In the genomic region with DNA sequence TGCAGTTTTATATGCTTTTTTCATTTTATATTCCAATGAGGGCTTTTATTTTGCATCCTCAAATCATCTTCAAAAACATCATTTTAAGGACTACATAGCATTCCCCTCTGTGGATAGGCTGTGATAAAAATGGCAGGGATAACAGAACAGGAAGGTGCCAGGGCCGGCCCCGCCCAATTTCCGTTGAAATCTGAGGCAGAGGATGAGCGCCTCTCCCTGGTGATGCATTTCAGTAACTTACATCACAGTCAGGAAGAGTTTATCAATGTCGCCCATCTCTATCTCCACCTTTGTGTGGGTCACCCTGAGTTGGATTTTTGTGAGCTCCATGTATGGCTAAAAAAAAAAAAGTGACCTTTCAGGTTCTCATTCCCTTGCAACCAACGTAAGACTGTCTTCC, we compare ENCODE assay signal across 1 cellular context.
TF ChIP-seq lines count a peak whose summit lies in the region.

No MANE protein-coding gene starts in this region.

TF ChIP-seq in GM23338, 12 proteins besides CTCF, POLR2A, EP300 and RAD21:
- TF ChIP-seq JUNB (IDR thresholded peaks at IDR 0.05; ENCODE audit: unreplicated experiment), result no peak
- no peak for TF ChIP-seq NANOG (IDR thresholded peaks at IDR 0.05; ENCODE audit: borderline replicate concordance)
- TF ChIP-seq, protein P1, sequence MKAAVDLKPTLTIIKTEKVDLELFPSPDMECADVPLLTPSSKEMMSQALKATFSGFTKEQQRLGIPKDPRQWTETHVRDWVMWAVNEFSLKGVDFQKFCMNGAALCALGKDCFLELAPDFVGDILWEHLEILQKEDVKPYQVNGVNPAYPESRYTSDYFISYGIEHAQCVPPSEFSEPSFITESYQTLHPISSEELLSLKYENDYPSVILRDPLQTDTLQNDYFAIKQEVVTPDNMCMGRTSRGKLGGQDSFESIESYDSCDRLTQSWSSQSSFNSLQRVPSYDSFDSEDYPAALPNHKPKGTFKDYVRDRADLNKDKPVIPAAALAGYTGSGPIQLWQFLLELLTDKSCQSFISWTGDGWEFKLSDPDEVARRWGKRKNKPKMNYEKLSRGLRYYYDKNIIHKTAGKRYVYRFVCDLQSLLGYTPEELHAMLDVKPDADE (IDR thresholded peaks at IDR 0.05), result no peak
- TF ChIP-seq POLR2AphosphoS5 (IDR thresholded peaks at IDR 0.05; ENCODE audit: low read depth), result no peak
- no peak for TF ChIP-seq EZH2 (IDR thresholded peaks at IDR 0.05; ENCODE audit: low read depth, unreplicated experiment)
- TF ChIP-seq, protein P2, sequence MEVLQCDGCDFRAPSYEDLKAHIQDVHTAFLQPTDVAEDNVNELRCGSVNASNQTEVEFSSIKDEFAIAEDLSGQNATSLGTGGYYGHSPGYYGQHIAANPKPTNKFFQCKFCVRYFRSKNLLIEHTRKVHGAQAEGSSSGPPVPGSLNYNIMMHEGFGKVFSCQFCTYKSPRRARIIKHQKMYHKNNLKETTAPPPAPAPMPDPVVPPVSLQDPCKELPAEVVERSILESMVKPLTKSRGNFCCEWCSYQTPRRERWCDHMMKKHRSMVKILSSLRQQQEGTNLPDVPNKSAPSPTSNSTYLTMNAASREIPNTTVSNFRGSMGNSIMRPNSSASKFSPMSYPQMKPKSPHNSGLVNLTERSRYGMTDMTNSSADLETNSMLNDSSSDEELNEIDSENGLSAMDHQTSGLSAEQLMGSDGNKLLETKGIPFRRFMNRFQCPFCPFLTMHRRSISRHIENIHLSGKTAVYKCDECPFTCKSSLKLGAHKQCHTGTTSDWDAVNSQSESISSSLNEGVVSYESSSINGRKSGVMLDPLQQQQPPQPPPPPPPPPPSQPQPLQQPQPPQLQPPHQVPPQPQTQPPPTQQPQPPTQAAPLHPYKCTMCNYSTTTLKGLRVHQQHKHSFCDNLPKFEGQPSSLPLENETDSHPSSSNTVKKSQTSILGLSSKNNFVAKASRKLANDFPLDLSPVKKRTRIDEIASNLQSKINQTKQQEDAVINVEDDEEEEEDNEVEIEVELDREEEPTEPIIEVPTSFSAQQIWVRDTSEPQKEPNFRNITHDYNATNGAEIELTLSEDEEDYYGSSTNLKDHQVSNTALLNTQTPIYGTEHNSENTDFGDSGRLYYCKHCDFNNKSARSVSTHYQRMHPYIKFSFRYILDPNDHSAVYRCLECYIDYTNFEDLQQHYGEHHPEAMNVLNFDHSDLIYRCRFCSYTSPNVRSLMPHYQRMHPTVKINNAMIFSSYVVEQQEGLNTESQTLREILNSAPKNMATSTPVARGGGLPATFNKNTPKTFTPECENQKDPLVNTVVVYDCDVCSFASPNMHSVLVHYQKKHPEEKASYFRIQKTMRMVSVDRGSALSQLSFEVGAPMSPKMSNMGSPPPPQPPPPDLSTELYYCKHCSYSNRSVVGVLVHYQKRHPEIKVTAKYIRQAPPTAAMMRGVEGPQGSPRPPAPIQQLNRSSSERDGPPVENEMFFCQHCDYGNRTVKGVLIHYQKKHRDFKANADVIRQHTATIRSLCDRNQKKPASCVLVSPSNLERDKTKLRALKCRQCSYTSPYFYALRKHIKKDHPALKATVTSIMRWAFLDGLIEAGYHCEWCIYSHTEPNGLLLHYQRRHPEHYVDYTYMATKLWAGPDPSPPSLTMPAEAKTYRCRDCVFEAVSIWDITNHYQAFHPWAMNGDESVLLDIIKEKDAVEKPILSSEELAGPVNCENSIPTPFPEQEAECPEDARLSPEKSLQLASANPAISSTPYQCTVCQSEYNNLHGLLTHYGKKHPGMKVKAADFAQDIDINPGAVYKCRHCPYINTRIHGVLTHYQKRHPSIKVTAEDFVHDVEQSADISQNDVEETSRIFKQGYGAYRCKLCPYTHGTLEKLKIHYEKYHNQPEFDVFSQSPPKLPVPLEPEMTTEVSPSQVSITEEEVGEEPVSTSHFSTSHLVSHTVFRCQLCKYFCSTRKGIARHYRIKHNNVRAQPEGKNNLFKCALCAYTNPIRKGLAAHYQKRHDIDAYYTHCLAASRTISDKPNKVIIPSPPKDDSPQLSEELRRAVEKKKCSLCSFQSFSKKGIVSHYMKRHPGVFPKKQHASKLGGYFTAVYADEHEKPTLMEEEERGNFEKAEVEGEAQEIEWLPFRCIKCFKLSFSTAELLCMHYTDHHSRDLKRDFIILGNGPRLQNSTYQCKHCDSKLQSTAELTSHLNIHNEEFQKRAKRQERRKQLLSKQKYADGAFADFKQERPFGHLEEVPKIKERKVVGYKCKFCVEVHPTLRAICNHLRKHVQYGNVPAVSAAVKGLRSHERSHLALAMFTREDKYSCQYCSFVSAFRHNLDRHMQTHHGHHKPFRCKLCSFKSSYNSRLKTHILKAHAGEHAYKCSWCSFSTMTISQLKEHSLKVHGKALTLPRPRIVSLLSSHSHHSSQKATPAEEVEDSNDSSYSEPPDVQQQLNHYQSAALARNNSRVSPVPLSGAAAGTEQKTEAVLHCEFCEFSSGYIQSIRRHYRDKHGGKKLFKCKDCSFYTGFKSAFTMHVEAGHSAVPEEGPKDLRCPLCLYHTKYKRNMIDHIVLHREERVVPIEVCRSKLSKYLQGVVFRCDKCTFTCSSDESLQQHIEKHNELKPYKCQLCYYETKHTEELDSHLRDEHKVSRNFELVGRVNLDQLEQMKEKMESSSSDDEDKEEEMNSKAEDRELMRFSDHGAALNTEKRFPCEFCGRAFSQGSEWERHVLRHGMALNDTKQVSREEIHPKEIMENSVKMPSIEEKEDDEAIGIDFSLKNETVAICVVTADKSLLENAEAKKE (CRISPR knock-in tag; IDR thresholded peaks at IDR 0.05), result no peak
- no peak for TF ChIP-seq STAT1 (IDR thresholded peaks at IDR 0.05; ENCODE audit: unreplicated experiment)
